ENCODE assay signal across 19 cellular contexts in genomic region chr5:118990582-118990981, GRCh38.
"Had no signal": no experiment of that assay in that cellular context is flagged by ENCODE, and none has a peak within 500 bp of the region (broad histone marks: within the 10 kb centered on the region; RNA-seq: fewer than 3 reads in every experiment).

No MANE protein-coding gene starts in this region.

- H3K36me3 Mint-ChIP-seq: natural killer cell had no signal

- DNase-seq: activated CD4-positive, alpha-beta T cell treated with anti-CD3 and anti-CD28 coated beads, Interleukin-2, amount 50 U/mL, for 4 hours; activated CD4-positive, CD25-positive, alpha-beta regulatory T cell treated with anti-CD3 and anti-CD28 coated beads, Interleukin-2, amount 50 U/mL, for 72 hours; activated naive CD4-positive, alpha-beta T cell treated with Interleukin-2 at 50 U/mL for 16 hours; activated naive CD8-positive, alpha-beta T cell treated with anti-CD3 and anti-CD28 coated beads, Interleukin-2, amount 50 U/mL, for 24 hours; activated T-cell treated with anti-CD3 and anti-CD28 coated beads for 4 hours; aorta; gastrocnemius medialis; islet precursor cell; natural killer cell; occipital lobe; psoas muscle; spleen; stimulated activated CD4-positive, alpha-beta T cell treated with anti-CD3 and anti-CD28 coated beads, Interleukin-1b, Interleukin-23, amount 100 ng/mL, for 48 hours; stimulated activated naive CD8-positive, alpha-beta T cell treated with anti-CD3 and anti-CD28 coated beads, Interleukin-15, amount 100 ng/mL, for 72 hours; SW 1271 had no signal

- H3K4me3 ChIP-seq: gastrocnemius medialis, psoas muscle, spleen, thoracic aorta had no signal

- ATAC-seq: activated naive CD8-positive, alpha-beta T cell treated with anti-CD3 and anti-CD28 coated beads, Interleukin-2, amount 50 U/mL, for 24 hours; activated T-helper 17 cell treated with anti-CD3 and anti-CD28 coated beads, Interleukin-2, amount 50 U/mL, for 72 hours; gastrocnemius medialis; left lobe of liver; natural killer cell; psoas muscle; sciatic nerve; stimulated activated naive CD8-positive, alpha-beta T cell treated with anti-CD3 and anti-CD28 coated beads, Interleukin-15, amount 100 ng/mL, for 72 hours had no signal

- H3K27ac ChIP-seq: gastrocnemius medialis, psoas muscle, spleen, thoracic aorta had no signal

- H3K36me3 ChIP-seq: gastrocnemius medialis, spleen, thoracic aorta had no signal

- H3K4me3 Mint-ChIP-seq: activated naive CD8-positive, alpha-beta T cell treated with anti-CD3 and anti-CD28 coated beads, Interleukin-2, amount 50 U/mL, for 24 hours; activated T-helper 17 cell treated with anti-CD3 and anti-CD28 coated beads, Interleukin-2, amount 50 U/mL, for 72 hours; stimulated activated naive CD8-positive, alpha-beta T cell treated with anti-CD3 and anti-CD28 coated beads, Interleukin-15, amount 100 ng/mL, for 72 hours had no signal

- H3K9me3 ChIP-seq: gastrocnemius medialis, psoas muscle, thoracic aorta had no signal

- H3K9me3 Mint-ChIP-seq: activated T-helper 17 cell treated with anti-CD3 and anti-CD28 coated beads, Interleukin-2, amount 50 U/mL, for 72 hours; natural killer cell had no signal

- H3K27me3 Mint-ChIP-seq: activated naive CD8-positive, alpha-beta T cell treated with anti-CD3 and anti-CD28 coated beads, Interleukin-2, amount 50 U/mL, for 24 hours; activated T-helper 17 cell treated with anti-CD3 and anti-CD28 coated beads, Interleukin-2, amount 50 U/mL, for 72 hours; stimulated activated naive CD8-positive, alpha-beta T cell treated with anti-CD3 and anti-CD28 coated beads, Interleukin-15, amount 100 ng/mL, for 72 hours had no signal

- H3K27me3 ChIP-seq: gastrocnemius medialis, spleen had no signal

- H3K27ac Mint-ChIP-seq: activated naive CD8-positive, alpha-beta T cell treated with anti-CD3 and anti-CD28 coated beads, Interleukin-2, amount 50 U/mL, for 24 hours; activated T-helper 17 cell treated with anti-CD3 and anti-CD28 coated beads, Interleukin-2, amount 50 U/mL, for 72 hours; natural killer cell; stimulated activated naive CD8-positive, alpha-beta T cell treated with anti-CD3 and anti-CD28 coated beads, Interleukin-15, amount 100 ng/mL, for 72 hours had no signal
